1 cellular context compared by ENCODE assay signal in genomic region chr18:50862401-50862800, GRCh38.
TF ChIP-seq lines count a peak whose summit lies in the region.

No MANE protein-coding gene starts in this region.

TF ChIP-seq in GM12878, 131 proteins besides CTCF, POLR2A, EP300 and RAD21:
- TF ChIP-seq SPI1 (IDR thresholded peaks at IDR 0.05; ENCODE audit: borderline replicate concordance, insufficient read depth, low read depth, low read length) (no peak), WRNIP1 (IDR thresholded peaks at IDR 0.05; ENCODE audit: borderline replicate concordance, low read depth, low read length) (no peak), RELB (IDR thresholded peaks at IDR 0.05; ENCODE audit: low read depth) (no peak), SMAD1 (IDR thresholded peaks at IDR 0.05; ENCODE audit: low read depth, partially characterized antibody) (no peak), SREBF2 (IDR thresholded peaks at IDR 0.05; ENCODE audit: low read length) (no peak), NKRF (conservative IDR thresholded peaks at IDR 0.05) (no peak), KAT2A (conservative IDR thresholded peaks at IDR 0.05; ENCODE audit: control insufficient read depth, low read depth, low read length) (no peak), HDAC6 (IDR thresholded peaks at IDR 0.05; ENCODE audit: unreplicated experiment) (no peak), SRF (IDR thresholded peaks at IDR 0.05; ENCODE audit: low read depth in 2 of 2, low read length in 2 of 2) (no peak), RCOR1 (conservative IDR thresholded peaks at IDR 0.05; ENCODE audit: low read depth, low read length) (no peak), BCL3 (IDR thresholded peaks at IDR 0.05; ENCODE audit: borderline replicate concordance, insufficient read depth, low read depth, low read length, poor library complexity, severe bottlenecking) (no peak), EGR1 (IDR thresholded peaks at IDR 0.05; ENCODE audit: borderline replicate concordance in 1 of 2, low read depth in 2 of 2, low read length in 2 of 2) (no peak), RB1 (IDR thresholded peaks at IDR 0.05; ENCODE audit: borderline replicate concordance) (no peak), STAT1 (conservative IDR thresholded peaks at IDR 0.05) (no peak), ELK1 (IDR thresholded peaks at IDR 0.05; ENCODE audit: low read depth, low read length) (no peak), PAX5 (IDR thresholded peaks at IDR 0.05; ENCODE audit: borderline replicate concordance, low read depth, low read length) (no peak)
- TF ChIP-seq, protein P1, sequence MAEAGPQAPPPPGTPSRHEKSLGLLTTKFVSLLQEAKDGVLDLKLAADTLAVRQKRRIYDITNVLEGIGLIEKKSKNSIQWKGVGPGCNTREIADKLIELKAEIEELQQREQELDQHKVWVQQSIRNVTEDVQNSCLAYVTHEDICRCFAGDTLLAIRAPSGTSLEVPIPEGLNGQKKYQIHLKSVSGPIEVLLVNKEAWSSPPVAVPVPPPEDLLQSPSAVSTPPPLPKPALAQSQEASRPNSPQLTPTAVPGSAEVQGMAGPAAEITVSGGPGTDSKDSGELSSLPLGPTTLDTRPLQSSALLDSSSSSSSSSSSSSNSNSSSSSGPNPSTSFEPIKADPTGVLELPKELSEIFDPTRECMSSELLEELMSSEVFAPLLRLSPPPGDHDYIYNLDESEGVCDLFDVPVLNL (IDR thresholded peaks at IDR 0.05; ENCODE audit: low read depth, low read length): no peak
- TF ChIP-seq, protein P2, sequence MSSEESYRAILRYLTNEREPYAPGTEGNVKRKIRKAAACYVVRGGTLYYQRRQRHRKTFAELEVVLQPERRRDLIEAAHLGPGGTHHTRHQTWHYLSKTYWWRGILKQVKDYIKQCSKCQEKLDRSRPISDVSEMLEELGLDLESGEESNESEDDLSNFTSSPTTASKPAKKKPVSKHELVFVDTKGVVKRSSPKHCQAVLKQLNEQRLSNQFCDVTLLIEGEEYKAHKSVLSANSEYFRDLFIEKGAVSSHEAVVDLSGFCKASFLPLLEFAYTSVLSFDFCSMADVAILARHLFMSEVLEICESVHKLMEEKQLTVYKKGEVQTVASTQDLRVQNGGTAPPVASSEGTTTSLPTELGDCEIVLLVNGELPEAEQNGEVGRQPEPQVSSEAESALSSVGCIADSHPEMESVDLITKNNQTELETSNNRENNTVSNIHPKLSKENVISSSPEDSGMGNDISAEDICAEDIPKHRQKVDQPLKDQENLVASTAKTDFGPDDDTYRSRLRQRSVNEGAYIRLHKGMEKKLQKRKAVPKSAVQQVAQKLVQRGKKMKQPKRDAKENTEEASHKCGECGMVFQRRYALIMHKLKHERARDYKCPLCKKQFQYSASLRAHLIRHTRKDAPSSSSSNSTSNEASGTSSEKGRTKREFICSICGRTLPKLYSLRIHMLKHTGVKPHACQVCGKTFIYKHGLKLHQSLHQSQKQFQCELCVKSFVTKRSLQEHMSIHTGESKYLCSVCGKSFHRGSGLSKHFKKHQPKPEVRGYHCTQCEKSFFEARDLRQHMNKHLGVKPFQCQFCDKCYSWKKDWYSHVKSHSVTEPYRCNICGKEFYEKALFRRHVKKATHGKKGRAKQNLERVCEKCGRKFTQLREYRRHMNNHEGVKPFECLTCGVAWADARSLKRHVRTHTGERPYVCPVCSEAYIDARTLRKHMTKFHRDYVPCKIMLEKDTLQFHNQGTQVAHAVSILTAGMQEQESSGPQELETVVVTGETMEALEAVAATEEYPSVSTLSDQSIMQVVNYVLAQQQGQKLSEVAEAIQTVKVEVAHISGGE (CRISPR knock-in tag; IDR thresholded peaks at IDR 0.05): no peak
- TF ChIP-seq, protein P3, sequence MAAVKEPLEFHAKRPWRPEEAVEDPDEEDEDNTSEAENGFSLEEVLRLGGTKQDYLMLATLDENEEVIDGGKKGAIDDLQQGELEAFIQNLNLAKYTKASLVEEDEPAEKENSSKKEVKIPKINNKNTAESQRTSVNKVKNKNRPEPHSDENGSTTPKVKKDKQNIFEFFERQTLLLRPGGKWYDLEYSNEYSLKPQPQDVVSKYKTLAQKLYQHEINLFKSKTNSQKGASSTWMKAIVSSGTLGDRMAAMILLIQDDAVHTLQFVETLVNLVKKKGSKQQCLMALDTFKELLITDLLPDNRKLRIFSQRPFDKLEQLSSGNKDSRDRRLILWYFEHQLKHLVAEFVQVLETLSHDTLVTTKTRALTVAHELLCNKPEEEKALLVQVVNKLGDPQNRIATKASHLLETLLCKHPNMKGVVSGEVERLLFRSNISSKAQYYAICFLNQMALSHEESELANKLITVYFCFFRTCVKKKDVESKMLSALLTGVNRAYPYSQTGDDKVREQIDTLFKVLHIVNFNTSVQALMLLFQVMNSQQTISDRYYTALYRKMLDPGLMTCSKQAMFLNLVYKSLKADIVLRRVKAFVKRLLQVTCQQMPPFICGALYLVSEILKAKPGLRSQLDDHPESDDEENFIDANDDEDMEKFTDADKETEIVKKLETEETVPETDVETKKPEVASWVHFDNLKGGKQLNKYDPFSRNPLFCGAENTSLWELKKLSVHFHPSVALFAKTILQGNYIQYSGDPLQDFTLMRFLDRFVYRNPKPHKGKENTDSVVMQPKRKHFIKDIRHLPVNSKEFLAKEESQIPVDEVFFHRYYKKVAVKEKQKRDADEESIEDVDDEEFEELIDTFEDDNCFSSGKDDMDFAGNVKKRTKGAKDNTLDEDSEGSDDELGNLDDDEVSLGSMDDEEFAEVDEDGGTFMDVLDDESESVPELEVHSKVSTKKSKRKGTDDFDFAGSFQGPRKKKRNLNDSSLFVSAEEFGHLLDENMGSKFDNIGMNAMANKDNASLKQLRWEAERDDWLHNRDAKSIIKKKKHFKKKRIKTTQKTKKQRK (IDR thresholded peaks at IDR 0.05; ENCODE audit: low read depth, low read length): no peak
